In genomic region chr9:100730126-100730525, GRCh38 we compare ENCODE assay signal across 28 cellular contexts.
"Had no signal": no experiment of that assay in that cellular context is flagged by ENCODE, and none has a peak within 500 bp of the region (broad histone marks: within the 10 kb centered on the region; RNA-seq: fewer than 3 reads in every experiment).

No MANE protein-coding gene starts in this region.

- ATAC-seq: activated CD8-positive, alpha-beta T cell treated with anti-CD3 and anti-CD28 coated beads for 36 hours; activated T-cell treated with anti-CD3 and anti-CD28 coated beads, Interleukin-2, amount 50 U/mL, for 72 hours; activated T-helper 17 cell treated with anti-CD3 and anti-CD28 coated beads, Interleukin-2, amount 50 U/mL, for 72 hours; PC-3; Right ventricle myocardium inferior; T-cell; T-helper 17 cell had no signal

- H3K4me3 Mint-ChIP-seq: activated CD4-positive, alpha-beta T cell treated with anti-CD3 and anti-CD28 coated beads, Interleukin-2, amount 10 ng/mL, durations not matched to agents 24 days and 14 days; activated CD8-positive, alpha-beta T cell treated with anti-CD3 and anti-CD28 coated beads for 36 hours; activated naive CD4-positive, alpha-beta T cell treated with anti-CD3 and anti-CD28 coated beads, Interleukin-2, amount 50 U/mL, for 24 hours; activated naive CD8-positive, alpha-beta T cell treated with anti-CD3 and anti-CD28 coated beads, Interleukin-2, amount 10 ng/mL, durations not matched to agents 7 days and 5 days; activated T-cell treated with anti-CD3 and anti-CD28 coated beads, Interleukin-2, amount 50 U/mL, for 72 hours; activated T-helper 17 cell treated with anti-CD3 and anti-CD28 coated beads, Interleukin-2, amount 50 U/mL, for 72 hours; T-cell; T-helper 17 cell had no signal

- H3K27me3 Mint-ChIP-seq: activated CD4-positive, alpha-beta T cell treated with anti-CD3 and anti-CD28 coated beads, Interleukin-2, amount 10 ng/mL, durations not matched to agents 24 days and 14 days; activated CD8-positive, alpha-beta T cell treated with anti-CD3 and anti-CD28 coated beads for 36 hours; activated naive CD8-positive, alpha-beta T cell treated with anti-CD3 and anti-CD28 coated beads, Interleukin-2, amount 10 ng/mL, durations not matched to agents 7 days and 5 days; activated T-helper 17 cell treated with anti-CD3 and anti-CD28 coated beads, Interleukin-2, amount 50 U/mL, for 72 hours; T-helper 17 cell had no signal

- H3K9me3 ChIP-seq: ascending aorta, breast epithelium, Peyer's patch had no signal

- H3K4me1 Mint-ChIP-seq: activated CD4-positive, alpha-beta T cell treated with anti-CD3 and anti-CD28 coated beads, Interleukin-2, amount 10 ng/mL, durations not matched to agents 24 days and 14 days; activated naive CD4-positive, alpha-beta T cell treated with anti-CD3 and anti-CD28 coated beads, Interleukin-2, amount 50 U/mL, for 24 hours; activated naive CD8-positive, alpha-beta T cell treated with anti-CD3 and anti-CD28 coated beads, Interleukin-2, amount 10 ng/mL, durations not matched to agents 7 days and 5 days; activated T-helper 17 cell treated with anti-CD3 and anti-CD28 coated beads, Interleukin-2, amount 50 U/mL, for 72 hours; T-cell; T-helper 17 cell had no signal

- H3K4me1 ChIP-seq: ascending aorta, breast epithelium, Peyer's patch had no signal

- H3K27ac Mint-ChIP-seq: activated CD4-positive, alpha-beta T cell treated with anti-CD3 and anti-CD28 coated beads, Interleukin-2, amount 10 ng/mL, durations not matched to agents 24 days and 14 days; activated CD8-positive, alpha-beta T cell treated with anti-CD3 and anti-CD28 coated beads for 36 hours; activated naive CD4-positive, alpha-beta T cell treated with anti-CD3 and anti-CD28 coated beads, Interleukin-2, amount 50 U/mL, for 24 hours; activated naive CD8-positive, alpha-beta T cell treated with anti-CD3 and anti-CD28 coated beads, Interleukin-2, amount 10 ng/mL, durations not matched to agents 7 days and 5 days; activated T-cell treated with anti-CD3 and anti-CD28 coated beads, Interleukin-2, amount 50 U/mL, for 72 hours; activated T-helper 17 cell treated with anti-CD3 and anti-CD28 coated beads, Interleukin-2, amount 50 U/mL, for 72 hours; T-cell; T-helper 17 cell had no signal

- H3K9me3 Mint-ChIP-seq: activated CD4-positive, alpha-beta T cell treated with anti-CD3 and anti-CD28 coated beads, Interleukin-2, amount 10 ng/mL, durations not matched to agents 24 days and 14 days; activated naive CD8-positive, alpha-beta T cell treated with anti-CD3 and anti-CD28 coated beads, Interleukin-2, amount 10 ng/mL, durations not matched to agents 7 days and 5 days; activated T-cell treated with anti-CD3 and anti-CD28 coated beads, Interleukin-2, amount 50 U/mL, for 72 hours had no signal

- H3K4me3 ChIP-seq: ascending aorta, breast epithelium, Peyer's patch, SK-N-MC had no signal

- H3K36me3 Mint-ChIP-seq: activated naive CD4-positive, alpha-beta T cell treated with anti-CD3 and anti-CD28 coated beads, Interleukin-2, amount 50 U/mL, for 24 hours; activated naive CD8-positive, alpha-beta T cell treated with anti-CD3 and anti-CD28 coated beads, Interleukin-2, amount 10 ng/mL, durations not matched to agents 7 days and 5 days; T-cell had no signal

- H3K27me3 ChIP-seq: ascending aorta, breast epithelium, Peyer's patch had no signal

- H3K27ac ChIP-seq: ascending aorta, breast epithelium, Peyer's patch, RWPE1, SK-N-MC had no signal

- H3K36me3 ChIP-seq: ascending aorta, breast epithelium, Peyer's patch had no signal

- DNase-seq: activated CD4-positive, alpha-beta T cell treated with anti-CD3 and anti-CD28 coated beads, Interleukin-2, amount 10 ng/mL, durations not matched to agents 24 days and 14 days; activated CD4-positive, alpha-beta T cell treated with anti-CD3 and anti-CD28 coated beads, Interleukin-2, amount 50 U/mL, for 4 hours; activated CD8-positive, alpha-beta T cell treated with anti-CD3 and anti-CD28 coated beads for 36 hours; activated gamma-delta T cell; activated naive CD4-positive, alpha-beta T cell treated with Interleukin-2 at 50 U/mL for 16 hours; activated naive CD8-positive, alpha-beta T cell treated with anti-CD3 and anti-CD28 coated beads, Interleukin-2, amount 10 ng/mL, durations not matched to agents 7 days and 5 days; activated T-cell treated with anti-CD3 and anti-CD28 coated beads, Interleukin-2, amount 50 U/mL, for 1 hour; activated T-cell treated with anti-CD3 and anti-CD28 coated beads, Interleukin-2, amount 50 U/mL, for 72 hours; Karpas-422; NCI-H1105; NCI-H1417 treated with DMSO at 0.1 percent for 48 hours; NCI-H187 treated with DMSO at 0.1 percent for 48 hours; NCI-H2081 treated with DMSO at 0.1 percent for 48 hours; NCI-H226; NCI-H524; NCI-H69; PC-3; Peyer's patch; SIG-M5; T-cell; T-helper 17 cell had no signal
